Comparison of ENCODE assay signal across 9 cellular contexts in genomic region chr9:130040901-130041647, GRCh38. TPM values are rescaled to one million over a fixed set of nuclear protein-coding genes. Genes with fewer than 3 reads are reported as not detected.
DNase-seq lines count a peak whose midpoint lies in the region; ATAC-seq, FAIRE-seq and TF ChIP-seq lines count a peak whose summit lies in the region.
"Had no signal": no experiment of that assay in that cellular context is flagged by ENCODE, and none has a peak within 500 bp of the region (broad histone marks: within the 10 kb centered on the region; RNA-seq: fewer than 3 reads in every experiment).

No MANE protein-coding gene starts in this region.

- TF ChIP-seq RAD21 in HCT116 (IDR thresholded peaks at IDR 0.05; ENCODE audit: low read depth) = no peak

- POLR2A ChIA-PET in HCT116 (lab: Charles Lee) (interaction anchor here (2.7 kb wide), 1 partner anchor 12 kb away, joined by 7 read pairs; the partner anchor contains the start of gene GPR107), WTC11 (lab: Charles Lee) (no interaction called here)

- no peak overlapping the region for H3K9ac ChIP-seq in HCT116 (ENCODE audit: low read length)

- H2AFZ ChIP-seq in HCT116 (ENCODE audit: low read depth, low read length, poor library complexity, severe bottlenecking) = no peak overlapping the region

- peak overlapping the region; percentile 97 for H3K4me3 Mint-ChIP-seq in WTC11

- H3K4me3 ChIP-seq in HCT116 (replicated peaks in 1 of 2; ENCODE audit: low read depth in 1 of 2, low read length in 2 of 2) (peak overlapping the region in 1 of 2 experiments; percentile 86; a peak in 2 of 4 replicates), gastroesophageal sphincter (peak overlapping the region; percentile 79 to 93), spleen (peak overlapping the region; percentile 72 to 92 (median 78))

- H3K79me2 ChIP-seq in HCT116 (ENCODE audit: insufficient read depth, low read length) = peaks cover 26% of the 10 kb centered on the region

- H3K27ac ChIP-seq in HCT116 (ENCODE audit: low read depth, low read length) = no peak overlapping the region
- H3K27ac ChIP-seq in gastroesophageal sphincter = peak overlapping the region; percentile 97 to 100 (median 98)
- peak overlapping the region; percentile 87 to 99 (median 98) for H3K27ac ChIP-seq in spleen

- TF ChIP-seq POLR2A in HCT116 (IDR thresholded peaks at IDR 0.05; ENCODE audit: borderline replicate concordance, extremely low read depth, insufficient read depth, insufficient read length) (no peak), gastroesophageal sphincter (IDR thresholded peaks at IDR 0.05) (no peak), spleen (IDR thresholded peaks at IDR 0.05) (no peak), H54 (IDR thresholded peaks at IDR 0.05; ENCODE audit: low read depth, low read length) (no peak)

- peak overlapping the region; percentile 83 for H3K4me2 ChIP-seq in HCT116 (ENCODE audit: low read length)

- no peaks in the 10 kb centered on the region for H3K36me3 Mint-ChIP-seq in WTC11

- TF ChIP-seq EP300 in gastroesophageal sphincter (IDR thresholded peaks at IDR 0.05) = no peak

- BruUV-seq in HCT116 (replicated peaks; lab: Mats Ljungman, UMichigan) = no TSS peak

- FAIRE-seq in frontal cortex (lab: Jason Lieb, UNC) (no peak), H54 (lab: Jason Lieb, UNC) (no peak)

- no peaks in the 10 kb centered on the region for H3K9me2 ChIP-seq in HCT116 (ENCODE audit: insufficient read depth)

- peaks cover 41% of the 10 kb centered on the region for H3K4me1 Mint-ChIP-seq in WTC11

- H3K4me1 ChIP-seq in HCT116 (ENCODE audit: control insufficient read depth in 1 of 2, insufficient read depth in 2 of 2, low read length in 2 of 2) = peaks cover 0 to 21% of the 10 kb centered on the region in 2 experiments; a peak in 3 of 4 replicates
- H3K4me1 ChIP-seq in gastroesophageal sphincter = peaks cover 3 to 72% (median 17%) of the 10 kb centered on the region in 3 donors
- peaks cover 29 to 88% (median 80%) of the 10 kb centered on the region in 6 donors for H3K4me1 ChIP-seq in spleen

- H3K27me3 ChIP-seq in HCT116 (ENCODE audit: insufficient read depth, low read length) (no peaks in the 10 kb centered on the region), gastroesophageal sphincter (no peaks in the 10 kb centered on the region), spleen (replicated peaks in 1 of 7) (no peaks in the 10 kb centered on the region)

- RAD21 ChIA-PET in HCT116 (lab: Charles Lee; ENCODE audit: low non-redundant PET in 1 of 2, low total read pairs in 2 of 2, uncharacterized antibody in 2 of 2, unreplicated experiment in 2 of 2) = interaction anchor here in 1 of 2 experiments (0.6 kb wide), 1 partner anchor 24 kb away, joined by 9 read pairs; no protein-coding TSS in a partner anchor

- H3K9me3 Mint-ChIP-seq in WTC11 = no peaks in the 10 kb centered on the region

- no peak overlapping the region for H3K27ac Mint-ChIP-seq in WTC11

- no peak for ATAC-seq in HCT116
- no peak for ATAC-seq in WTC11
- no peak for ATAC-seq in gastroesophageal sphincter
- no peak for ATAC-seq in activated CD4-positive, CD25-positive, alpha-beta regulatory T cell treated with anti-CD3 and anti-CD28 coated beads, Interleukin-2, amount 50 U/mL, for 24 hours

- H3K9me3 ChIP-seq in HCT116 (ENCODE audit: control insufficient read depth in 1 of 2, insufficient read depth in 1 of 2, low read depth in 1 of 2, low read length in 2 of 2) (no peaks in the 10 kb centered on the region), gastroesophageal sphincter (no peaks in the 10 kb centered on the region), spleen (no peaks in the 10 kb centered on the region)

- H4K20me1 ChIP-seq in HCT116 (ENCODE audit: insufficient read depth) = no peaks in the 10 kb centered on the region

- no peak for TF ChIP-seq CTCF in HCT116 (IDR thresholded peaks at IDR 0.05 in 2 of 3, conservative IDR thresholded peaks at IDR 0.05 in 1 of 3; ENCODE audit: borderline replicate concordance in 1 of 3, insufficient read depth in 1 of 3, low read depth in 2 of 3, low read length in 2 of 3)
- TF ChIP-seq CTCF in WTC11 (IDR thresholded peaks at IDR 0.05) = no peak
- TF ChIP-seq CTCF in gastroesophageal sphincter (IDR thresholded peaks at IDR 0.05) = no peak
- no peak for TF ChIP-seq CTCF in spleen (IDR thresholded peaks at IDR 0.05 in 8 of 11, conservative IDR thresholded peaks at IDR 0.05 in 3 of 11)

- peaks cover 19% of the 10 kb centered on the region for H3K27me3 Mint-ChIP-seq in WTC11 (ENCODE audit: low read depth)

- H3K36me3 ChIP-seq in HCT116 (ENCODE audit: control insufficient read depth in 1 of 2, insufficient read depth in 2 of 2, low read length in 2 of 2) = no peaks in the 10 kb centered on the region
- H3K36me3 ChIP-seq in gastroesophageal sphincter = no peaks in the 10 kb centered on the region
- no peaks in the 10 kb centered on the region for H3K36me3 ChIP-seq in spleen

- CTCF ChIA-PET in HCT116 (lab: Charles Lee) (interaction anchor here (0.9 to 1.5 kb wide), 2 partner anchors 16 to 156 kb away, joined by 3 to 5 read pairs; no protein-coding TSS in a partner anchor), WTC11 (lab: Charles Lee) (interaction anchor here (0.6 to 1.4 kb wide), 2 partner anchors 16 to 34 kb away, joined by 3 to 4 read pairs; no protein-coding TSS in a partner anchor)

- intact Hi-C loops in HCT116 (cut with micrococcal nuclease) = loop anchor here (2.0 kb wide), 1 partner anchor 156 kb away; no protein-coding TSS in a partner anchor
- intact Hi-C loops in spleen (cut with DNase I; ENCODE audit: low total_unique reads) = loop anchor here (5.0 kb wide), 1 partner anchor 154 kb away; no protein-coding TSS in a partner anchor

- WGBS in gastroesophageal sphincter (ENCODE audit: low coverage in 1 of 2), 2 donors = 21 to 33% methylated on average over 7 of the region's 7 CpGs
- WGBS in spleen, 5 donors = 21 to 36% (median 30%) methylated on average over 7 of the region's 7 CpGs

- DNase-seq in HCT116 (ENCODE audit: low read depth, low spot score) (no peak), WTC11 (ENCODE audit: low spot score) (no peak), spleen (no peak), DMS114 treated with DMSO at 0.1 percent for 48 hours (lab: John Stamatoyannopoulos, UW; ENCODE audit: unreplicated experiment) (no peak), frontal cortex (ENCODE audit: low spot score in 2 of 2) (no peak), H54 (ENCODE audit: insufficient read length, low spot score) (no peak)
- DNase-seq: NCI-H2107 had no signal

TF ChIP-seq in HCT116, 20 proteins besides CTCF, POLR2A, EP300 and RAD21 (continues in another document):
- TF ChIP-seq SP1 (IDR thresholded peaks at IDR 0.05; ENCODE audit: low read depth) = no peak
- TF ChIP-seq YY1 (IDR thresholded peaks at IDR 0.05; ENCODE audit: extremely low read depth, insufficient replicate concordance, low read depth, low read length) = no peak
- TF ChIP-seq EZH2 (IDR thresholded peaks at IDR 0.05) = no peak
- no peak for TF ChIP-seq EGR1 (IDR thresholded peaks at IDR 0.05; ENCODE audit: low read depth)
- no peak for TF ChIP-seq ZNF274 (IDR thresholded peaks at IDR 0.05; ENCODE audit: low read depth, low read length)
- no peak for TF ChIP-seq SRF (IDR thresholded peaks at IDR 0.05; ENCODE audit: low read depth)
- no peak for TF ChIP-seq JUND (IDR thresholded peaks at IDR 0.05)

TF ChIP-seq in WTC11, 78 proteins besides CTCF, POLR2A, EP300 and RAD21 (continues in another document):
- TF ChIP-seq FOXP1 (CRISPR knock-in tag; IDR thresholded peaks at IDR 0.05; ENCODE audit: borderline replicate concordance) (no peak), AR (CRISPR knock-in tag; IDR thresholded peaks at IDR 0.05) (no peak), E2F4 (CRISPR knock-in tag; IDR thresholded peaks at IDR 0.05; ENCODE audit: borderline replicate concordance, low read depth) (no peak), NR2C2 (CRISPR knock-in tag; IDR thresholded peaks at IDR 0.05) (no peak)

RNA-seq across cellular contexts. Expression of gene FNBP1, which starts 1.9 kb away (rescaled TPM):
- total RNA-seq in HCT116 (2021; ENCODE audit: unreplicated experiment) = 25.0 TPM
- 14.6 and 15.6 TPM in 2 replicates for polyA plus RNA-seq in HCT116 (2012)
- total RNA-seq in WTC11 (2021) = 38.1 to 43.6 TPM (median 38.4 TPM) in 3 replicates
- total RNA-seq in gastroesophageal sphincter = 100 to 1,000 TPM; 119 to 343 (median 188) TPM
- 100 to 1,000 TPM; 132 to 156 (median 148) TPM for total RNA-seq in spleen
- polyA plus RNA-seq in spleen = 10 to 100 TPM; 40.6 to 55.6 (median 54.9) TPM
- total RNA-seq in frontal cortex = 49.7 TPM

RNA-seq across cellular contexts. Expression of gene GPR107, which starts 12.6 kb away (rescaled TPM):
- total RNA-seq in HCT116 (2021; ENCODE audit: unreplicated experiment) (32.5 TPM), WTC11 (2021) (33.2 to 36.4 TPM (median 34.7 TPM) in 3 replicates), gastroesophageal sphincter (10 to 100 TPM; 24.2 to 38.4 (median 30.4) TPM), spleen (10 to 100 TPM; 25.2 to 42.8 (median 30.5) TPM), frontal cortex (21.2 TPM)
- polyA plus RNA-seq in HCT116 (2012) = 20.8 and 21.4 TPM in 2 replicates
- polyA plus RNA-seq in spleen = 1 to 10 TPM; 3.9 to 7.4 (median 4.3) TPM
